Comparison of ENCODE assay signal across 17 cellular contexts in the genomic region with DNA sequence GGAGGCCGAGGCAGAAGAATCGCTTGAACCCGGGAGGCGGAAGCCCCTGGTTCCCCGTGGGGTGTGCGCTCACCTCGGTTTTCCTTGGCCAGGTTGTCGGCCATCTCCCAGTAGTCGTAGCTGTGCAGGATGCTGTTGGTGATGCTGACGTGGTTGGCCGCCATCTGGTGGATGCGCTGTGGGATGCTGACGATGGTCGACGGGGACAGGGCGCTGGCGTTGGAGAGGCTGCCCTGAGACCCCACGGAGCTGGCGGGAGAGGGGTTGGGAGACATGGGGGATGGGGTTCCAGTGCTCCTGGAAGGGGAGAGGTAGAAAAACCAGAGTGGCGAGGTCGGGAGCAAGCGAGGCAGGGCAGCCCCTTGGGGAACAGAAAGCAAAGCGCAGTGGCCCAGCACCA.
DNase-seq lines count a peak whose midpoint lies in the region; ATAC-seq, FAIRE-seq and TF ChIP-seq lines count a peak whose summit lies in the region.
"Had no signal": no experiment of that assay in that cellular context is flagged by ENCODE, and none has a peak within 500 bp of the region (broad histone marks: within the 10 kb centered on the region; RNA-seq: fewer than 3 reads in every experiment).

No MANE protein-coding gene starts in this region.

- H3K4me3 Mint-ChIP-seq in WTC11 (peak overlapping the region; percentile 59), immature natural killer cell (no peak overlapping the region)

- CTCF ChIA-PET in HepG2 (lab: Yijun Ruan, JAX; ENCODE audit: low intra/inter-chr PET ratio, low total read pairs) = no interaction called here
- CTCF ChIA-PET in WTC11 (lab: Charles Lee) = interaction anchor here (0.6 to 2.2 kb wide), 10 partner anchors 64 to 827 kb away, joined by 3 to 8 read pairs (median 3); partner anchors contain the start of gene REV1

- no peaks in the 10 kb centered on the region for H3K9me3 Mint-ChIP-seq in WTC11
- H3K9me3 Mint-ChIP-seq in immature natural killer cell = no peaks in the 10 kb centered on the region

- TF ChIP-seq EP300 in HepG2 (IDR thresholded peaks at IDR 0.05; ENCODE audit: low read depth in 2 of 2, low read length in 2 of 2) (no peak), HepG2 (CRISPR knock-in tag; IDR thresholded peaks at IDR 0.05; ENCODE audit: borderline replicate concordance) (no peak)

- peaks cover 3% of the 10 kb centered on the region; the same call in 1 of the 2 replicates for H4K20me1 ChIP-seq in HepG2 (ENCODE audit: insufficient read depth, low read length)

- H3K4me1 ChIP-seq in HepG2 (ENCODE audit: insufficient read depth, low read length) (no peaks in the 10 kb centered on the region), right lobe of liver (no peaks in the 10 kb centered on the region), iPS-20b (ENCODE audit: insufficient read depth, low read length) (peaks cover 22% of the 10 kb centered on the region)
- H3K4me1 ChIP-seq: Caco-2 had no signal

- BruUV-seq in HepG2 (replicated peaks; lab: Mats Ljungman, UMichigan) = no TSS peak

- H3K4me1 Mint-ChIP-seq in WTC11 (peaks cover 43% of the 10 kb centered on the region), immature natural killer cell (peaks cover 2 to 8% of the 10 kb centered on the region in 2 donors)

- 66% methylated on average over 23 of the region's 23 CpGs for WGBS in HepG2 (ENCODE audit: low lambda C conversion rate)
- 83% methylated on average over 20 of the region's 23 CpGs for WGBS in right lobe of liver (ENCODE audit: insufficient coverage, low coverage, low lambda C conversion rate, missing lambda C conversion rate)

- POLR2A ChIA-PET in HepG2 (lab: Yijun Ruan, JAX) = no interaction called here
- POLR2A ChIA-PET in WTC11 (lab: Charles Lee) = no interaction called here

- H3K9ac ChIP-seq in HepG2 (ENCODE audit: insufficient read depth, low read depth, low read length) = no peak overlapping the region
- H3K9ac ChIP-seq in iPS-20b (ENCODE audit: low read depth, low read length) = no peak overlapping the region

- TF ChIP-seq CTCF in HepG2 (CRISPR knock-in tag; IDR thresholded peaks at IDR 0.05) (peak; percentile 38; the same call in 1 of the 2 replicates), right lobe of liver (IDR thresholded peaks at IDR 0.05) (no peak), WTC11 (IDR thresholded peaks at IDR 0.05) (no peak)

- H3K36me3 ChIP-seq in HepG2 (replicated peaks in 1 of 2; ENCODE audit: control insufficient read depth in 1 of 2, insufficient read depth in 2 of 2, low read length in 2 of 2) (no peaks in the 10 kb centered on the region), right lobe of liver (no peaks in the 10 kb centered on the region), iPS-20b (ENCODE audit: insufficient read depth, low read depth, low read length) (no peaks in the 10 kb centered on the region)

- in situ Hi-C loops in HepG2 (cut with HindIII; ENCODE audit: extremely low pct_ligation_motif_present, low pct_unique_long_range_greater_than_20kb) = loop anchor here (10.0 to 25.0 kb wide), 2 partner anchors 271 to 833 kb away; no protein-coding TSS in a partner anchor

- no peak overlapping the region for H3K4me2 ChIP-seq in HepG2 (ENCODE audit: low read depth, low read length)

- H2AFZ ChIP-seq in HepG2 (ENCODE audit: low read length) = no peak overlapping the region

- H3K27me3 Mint-ChIP-seq in WTC11 (ENCODE audit: low read depth) (no peaks in the 10 kb centered on the region), immature natural killer cell (ENCODE audit: low read depth in 3 of 3) (peaks cover 0 to 2% (median 0%) of the 10 kb centered on the region in 3 donors)

- H3K27ac Mint-ChIP-seq in WTC11 (no peak overlapping the region), immature natural killer cell (no peak overlapping the region)

- H3K27me3 ChIP-seq in HepG2 (ENCODE audit: control insufficient read depth in 1 of 2, insufficient read depth in 2 of 2, low read length in 2 of 2) (no peaks in the 10 kb centered on the region), right lobe of liver (no peaks in the 10 kb centered on the region), iPS-20b (ENCODE audit: insufficient read depth, low read length) (no peaks in the 10 kb centered on the region)
- H3K27me3 ChIP-seq: dorsolateral prefrontal cortex had no signal

- no peaks in the 10 kb centered on the region for H3K36me3 Mint-ChIP-seq in WTC11
- no peaks in the 10 kb centered on the region for H3K36me3 Mint-ChIP-seq in immature natural killer cell

- no peak for TF ChIP-seq POLR2A in HepG2 (IDR thresholded peaks at IDR 0.05; ENCODE audit: insufficient read depth in 1 of 2, low read depth in 2 of 2, low read length in 2 of 2)
- no peak for TF ChIP-seq POLR2A in right lobe of liver (IDR thresholded peaks at IDR 0.05)

- DNase-seq in HepG2 (ENCODE audit: low spot score) (no peak), right lobe of liver (no peak), WTC11 (ENCODE audit: low spot score) (peak; percentile 72), immature natural killer cell (no peak), NCI-H345 (lab: John Stamatoyannopoulos, UW) (no peak), NCI-H526 (lab: John Stamatoyannopoulos, UW) (no peak), germinal center (ENCODE audit: low spot score) (no peak)
- DNase-seq: ACHN; activated CD8-positive, alpha-beta memory T cell treated with anti-CD3 and anti-CD28 coated beads for 24 hours; activated effector memory CD4-positive, alpha-beta T cell treated with Interleukin-2 at 50 U/mL for 16 hours; dorsolateral prefrontal cortex; NCI-H2081; stimulated activated naive CD8-positive, alpha-beta T cell treated with anti-CD3 and anti-CD28 coated beads, Interleukin-15, Interleukin-2, amounts not matched to agents 100 U/mL and 50 U/mL, for 24 hours had no signal

- no peaks in the 10 kb centered on the region for H3K9me3 ChIP-seq in HepG2 (ENCODE audit: low read length)
- no peaks in the 10 kb centered on the region for H3K9me3 ChIP-seq in right lobe of liver
- no peaks in the 10 kb centered on the region for H3K9me3 ChIP-seq in iPS-20b (ENCODE audit: insufficient read depth, low read depth, low read length)
- H3K9me3 ChIP-seq: Caco-2 had no signal

- H3K4me3 ChIP-seq in HepG2 (replicated peaks in 1 of 3; ENCODE audit: insufficient read depth in 1 of 3, low read depth in 2 of 3, low read length in 3 of 3) = no peak overlapping the region
- no peak overlapping the region for H3K4me3 ChIP-seq in right lobe of liver
- H3K4me3 ChIP-seq in iPS-20b (ENCODE audit: low read length) = peak overlapping the region; percentile 41; the same call in 1 of the 2 replicates
- H3K4me3 ChIP-seq: dorsolateral prefrontal cortex had no signal

- H3K27ac ChIP-seq in HepG2 (ENCODE audit: extremely low read length, insufficient read depth, low read length) (no peak overlapping the region), right lobe of liver (no peak overlapping the region), iPS-20b (ENCODE audit: low read length) (no peak overlapping the region)
- H3K27ac ChIP-seq: dorsolateral prefrontal cortex had no signal

- no peaks in the 10 kb centered on the region for H3K79me2 ChIP-seq in HepG2 (ENCODE audit: insufficient read depth, low read length)

- TF ChIP-seq RAD21 in HepG2 (CRISPR knock-in tag; IDR thresholded peaks at IDR 0.05) = no peak

- no peak; the same call in 2 of the 3 replicates for ATAC-seq in HepG2
- no peak for ATAC-seq in right lobe of liver
- peak; percentile 81 for ATAC-seq in WTC11
- ATAC-seq: stimulated activated naive CD8-positive, alpha-beta T cell treated with anti-CD3 and anti-CD28 coated beads, Interleukin-15, Interleukin-2, amounts not matched to agents 100 U/mL and 50 U/mL, for 24 hours had no signal

- intact Hi-C loops in HepG2 (cut with micrococcal nuclease; ENCODE audit: unreplicated experiment) (no loop called here), right lobe of liver (cut with DNase I) (loop anchor here in 1 of 2 donors (10.0 kb wide), 1 partner anchor 701 kb away; no protein-coding TSS in a partner anchor)

- FAIRE-seq in HepG2 (lab: Jason Lieb, UNC) = no peak
- FAIRE-seq: astrocyte, urothelium cell line had no signal

TF ChIP-seq in HepG2, 621 proteins besides CTCF, POLR2A, EP300 and RAD21:
- TF ChIP-seq ZNF776 (CRISPR knock-in tag; IDR thresholded peaks at IDR 0.05) = no peak
- TF ChIP-seq ZBTB33 (CRISPR knock-in tag; IDR thresholded peaks at IDR 0.05) = peak; percentile 92

TF ChIP-seq in WTC11, 78 proteins besides CTCF, POLR2A, EP300 and RAD21 (continues in another document):
- TF ChIP-seq, protein P1, sequence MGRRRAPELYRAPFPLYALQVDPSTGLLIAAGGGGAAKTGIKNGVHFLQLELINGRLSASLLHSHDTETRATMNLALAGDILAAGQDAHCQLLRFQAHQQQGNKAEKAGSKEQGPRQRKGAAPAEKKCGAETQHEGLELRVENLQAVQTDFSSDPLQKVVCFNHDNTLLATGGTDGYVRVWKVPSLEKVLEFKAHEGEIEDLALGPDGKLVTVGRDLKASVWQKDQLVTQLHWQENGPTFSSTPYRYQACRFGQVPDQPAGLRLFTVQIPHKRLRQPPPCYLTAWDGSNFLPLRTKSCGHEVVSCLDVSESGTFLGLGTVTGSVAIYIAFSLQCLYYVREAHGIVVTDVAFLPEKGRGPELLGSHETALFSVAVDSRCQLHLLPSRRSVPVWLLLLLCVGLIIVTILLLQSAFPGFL (CRISPR knock-in tag; IDR thresholded peaks at IDR 0.05; ENCODE audit: borderline replicate concordance) = no peak
- TF ChIP-seq, protein P2, sequence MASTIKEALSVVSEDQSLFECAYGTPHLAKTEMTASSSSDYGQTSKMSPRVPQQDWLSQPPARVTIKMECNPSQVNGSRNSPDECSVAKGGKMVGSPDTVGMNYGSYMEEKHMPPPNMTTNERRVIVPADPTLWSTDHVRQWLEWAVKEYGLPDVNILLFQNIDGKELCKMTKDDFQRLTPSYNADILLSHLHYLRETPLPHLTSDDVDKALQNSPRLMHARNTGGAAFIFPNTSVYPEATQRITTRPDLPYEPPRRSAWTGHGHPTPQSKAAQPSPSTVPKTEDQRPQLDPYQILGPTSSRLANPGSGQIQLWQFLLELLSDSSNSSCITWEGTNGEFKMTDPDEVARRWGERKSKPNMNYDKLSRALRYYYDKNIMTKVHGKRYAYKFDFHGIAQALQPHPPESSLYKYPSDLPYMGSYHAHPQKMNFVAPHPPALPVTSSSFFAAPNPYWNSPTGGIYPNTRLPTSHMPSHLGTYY (CRISPR knock-in tag; IDR thresholded peaks at IDR 0.05) = 0 out of 2 replicates have a peak, but pooled peaks have one; percentile 10
- TF ChIP-seq GABPB1 (CRISPR knock-in tag; IDR thresholded peaks at IDR 0.05) = no peak
- TF ChIP-seq HMGA2 (CRISPR knock-in tag; IDR thresholded peaks at IDR 0.05) = no peak
- no peak for TF ChIP-seq ZNF423 (CRISPR knock-in tag; IDR thresholded peaks at IDR 0.05)
- TF ChIP-seq ZNF138 (CRISPR knock-in tag; conservative IDR thresholded peaks at IDR 0.05) = no peak
- no peak for TF ChIP-seq TCF7 (CRISPR knock-in tag; IDR thresholded peaks at IDR 0.05; ENCODE audit: low read depth)
- no peak for TF ChIP-seq ZNF396 (CRISPR knock-in tag; IDR thresholded peaks at IDR 0.05; ENCODE audit: borderline replicate concordance)
- no peak for TF ChIP-seq ZNF671 (CRISPR knock-in tag; IDR thresholded peaks at IDR 0.05)
- TF ChIP-seq SMAD3 (CRISPR knock-in tag; IDR thresholded peaks at IDR 0.05; ENCODE audit: borderline replicate concordance) = 0 out of 2 replicates have a peak, but pooled peaks have one; percentile 28
- TF ChIP-seq GRHL2 (CRISPR knock-in tag; IDR thresholded peaks at IDR 0.05; ENCODE audit: insufficient replicate concordance, severe bottlenecking) = no peak

Comparison
In these comparisons a context has a peak if more than half of its experiments do, and no peak if none do; other contexts are left out.
1. Of the 50 proteins assayed by ChIP-seq in both HepG2 and WTC11: peak only in HepG2: CTCF; only in WTC11: MAX, SMAD3 and SP1; in both: none; in neither: 46.